19 cellular contexts compared by ENCODE assay signal in genomic region chrX:134607523-134607922, GRCh38. TPM values are rescaled to one million over a fixed set of nuclear protein-coding genes. Genes with fewer than 3 reads are reported as not detected.
DNase-seq lines count a peak whose midpoint lies in the region; ATAC-seq, FAIRE-seq and TF ChIP-seq lines count a peak whose summit lies in the region.
"Had no signal": no experiment of that assay in that cellular context is flagged by ENCODE, and none has a peak within 500 bp of the region (broad histone marks: within the 10 kb centered on the region; RNA-seq: fewer than 3 reads in every experiment).

No MANE protein-coding gene starts in this region.

- 0 out of 2 replicates have a peak overlapping the region, but pooled peaks have one; percentile 33 for H4K91ac ChIP-seq in IMR-90 (ENCODE audit: insufficient read depth, low read depth, low read length)

- H3K9ac ChIP-seq in IMR-90 (ENCODE audit: low read depth, low read length) = no peak overlapping the region
- H3K9ac ChIP-seq in astrocyte (ENCODE audit: low read length) = no peak overlapping the region

- no peak overlapping the region for H3K27ac Mint-ChIP-seq in astrocyte (ENCODE audit: unreplicated experiment)
- H3K27ac Mint-ChIP-seq: CD4-positive, CD25-positive, alpha-beta regulatory T cell; CD8-positive, alpha-beta memory T cell; GM23338 had no signal

- H2BK120ac ChIP-seq in IMR-90 (ENCODE audit: low read depth, low read length) = peak overlapping the region; percentile 47; the same call in 1 of the 2 replicates

- H3K18ac ChIP-seq in IMR-90 (ENCODE audit: low read depth, low read length) = no peak overlapping the region

- TF ChIP-seq CTCF in AG10803 (conservative IDR thresholded peaks at IDR 0.05; ENCODE audit: low read length) (no peak), IMR-90 (conservative IDR thresholded peaks at IDR 0.05; ENCODE audit: low read depth, low read length) (no peak), astrocyte (IDR thresholded peaks at IDR 0.05; ENCODE audit: insufficient read depth, low read depth, low read length) (no peak), fibroblast of villous mesenchyme (IDR thresholded peaks at IDR 0.05; ENCODE audit: insufficient read depth, low read depth, low read length) (no peak)

- H2BK15ac ChIP-seq in IMR-90 (ENCODE audit: low read depth, low read length) = peak overlapping the region; percentile 36; the same call in 1 of the 3 replicates

- no peak overlapping the region for H3K4me3 Mint-ChIP-seq in astrocyte (ENCODE audit: unreplicated experiment)
- H3K4me3 Mint-ChIP-seq: CD4-positive, CD25-positive, alpha-beta regulatory T cell; CD8-positive, alpha-beta memory T cell; GM23338 had no signal

- POLR2A ChIA-PET in IMR-90 (lab: Charles Lee; ENCODE audit: unreplicated experiment) = no interaction called here

- 60% methylated on average over 1 of the region's 6 CpGs; no CpG with 5 or more reads in 1 of the 2 experiments for WGBS in IMR-90 (ENCODE audit: extremely low coverage in 2 of 2, insufficient read length in 1 of 2), 2 experiments

- no peak overlapping the region for H3K14ac ChIP-seq in IMR-90 (replicated peaks; ENCODE audit: low read depth, low read length)

- H3K4me2 ChIP-seq in IMR-90 (ENCODE audit: low read depth, low read length) (no peak overlapping the region), astrocyte (ENCODE audit: low read length) (no peak overlapping the region)
- H3K4me2 ChIP-seq: GM23338 had no signal

- H3K27ac ChIP-seq in IMR-90 (ENCODE audit: insufficient read depth, low read length) (no peak overlapping the region), astrocyte (ENCODE audit: low read depth, low read length) (no peak overlapping the region)

- no peaks in the 10 kb centered on the region for H3K9me3 ChIP-seq in IMR-90 (ENCODE audit: control insufficient read depth, insufficient read depth, low read length)
- H3K9me3 ChIP-seq in astrocyte (ENCODE audit: insufficient read depth, low read depth, low read length) = no peaks in the 10 kb centered on the region
- H3K9me3 ChIP-seq: BE2C had no signal

- no peaks in the 10 kb centered on the region for H4K20me1 ChIP-seq in IMR-90 (ENCODE audit: insufficient read depth, low read length)
- H4K20me1 ChIP-seq in astrocyte (ENCODE audit: insufficient read depth, low read length) = no peaks in the 10 kb centered on the region

- peak; percentile 36 for DNase-seq in AG10803 (ENCODE audit: low read depth)
- no peak for DNase-seq in IMR-90
- no peak for DNase-seq in astrocyte (ENCODE audit: low read depth)
- peak; percentile 33 for DNase-seq in fibroblast of villous mesenchyme (ENCODE audit: low read depth)
- no peak for DNase-seq in NCI-H82 treated with DMSO at 0.1 percent for 48 hours (lab: John Stamatoyannopoulos, UW; ENCODE audit: unreplicated experiment)
- DNase-seq: 8988T; BE2C; C1 segment of cervical spinal cord; CD4-positive, CD25-positive, alpha-beta regulatory T cell; CD8-positive, alpha-beta memory T cell; COR-L47; HCEC 1CT had no signal

- no peak overlapping the region for H2AK5ac ChIP-seq in IMR-90 (ENCODE audit: low read depth, low read length)

- H2AFZ ChIP-seq in IMR-90 (replicated peaks; ENCODE audit: low read length, poor library complexity) = no peak overlapping the region
- no peak overlapping the region for H2AFZ ChIP-seq in astrocyte (ENCODE audit: low read depth, low read length)
- H2AFZ ChIP-seq: GM23338 had no signal

- ATAC-seq in IMR-90 (ENCODE audit: low read depth) (no peak), HG03469 (IDR thresholded peaks at IDR 0.05; ENCODE audit: unreplicated experiment) (no peak), HG03520 (IDR thresholded peaks at IDR 0.05; ENCODE audit: unreplicated experiment) (no peak)
- ATAC-seq: GM23338 had no signal

- no peaks in the 10 kb centered on the region for H3K9me3 Mint-ChIP-seq in astrocyte (ENCODE audit: unreplicated experiment)

- peak; percentile 9 for FAIRE-seq in astrocyte (lab: Jason Lieb, UNC)
- FAIRE-seq: D721Med, G401.6, H54 had no signal

- H3K79me1 ChIP-seq in IMR-90 (ENCODE audit: low read depth in 1 of 2, low read length in 2 of 2) = no peaks in the 10 kb centered on the region

- 0 out of 2 replicates have a peak overlapping the region, but pooled peaks have one; percentile 25 for H3K4ac ChIP-seq in IMR-90 (ENCODE audit: low read depth, low read length)

- H3K4me3 ChIP-seq in AG10803 (ENCODE audit: low read length) (no peak overlapping the region), IMR-90 (ENCODE audit: insufficient read depth, low read depth, low read length) (no peak overlapping the region), astrocyte (ENCODE audit: insufficient read depth, low read depth, low read length) (no peak overlapping the region), fibroblast of villous mesenchyme (ENCODE audit: low read depth, low read length) (no peak overlapping the region)
- H3K4me3 ChIP-seq: GM23338 had no signal

- H3K27me3 Mint-ChIP-seq in astrocyte (ENCODE audit: low read depth, unreplicated experiment) = peaks cover 1% of the 10 kb centered on the region

- 0 out of 4 replicates have a peak overlapping the region, but pooled peaks of 1 of the 2 experiments have one; percentile 35 for H4K8ac ChIP-seq in IMR-90 (ENCODE audit: low read depth in 2 of 2, low read length in 2 of 2)

- H3K36me3 Mint-ChIP-seq in astrocyte (ENCODE audit: low read depth, unreplicated experiment) = no peaks in the 10 kb centered on the region
- H3K36me3 Mint-ChIP-seq: CD4-positive, CD25-positive, alpha-beta regulatory T cell; CD8-positive, alpha-beta memory T cell had no signal

- no peak overlapping the region for H3K23ac ChIP-seq in IMR-90 (ENCODE audit: low read depth, low read length)

- H3K27me3 ChIP-seq in IMR-90 (ENCODE audit: control insufficient read depth, insufficient read depth, low read length) = peaks cover 2% of the 10 kb centered on the region; the same call in 1 of the 2 replicates
- H3K27me3 ChIP-seq in astrocyte (ENCODE audit: insufficient read depth, low read length) = no peaks in the 10 kb centered on the region
- H3K27me3 ChIP-seq: BE2C had no signal

- no peak overlapping the region for H2AK9ac ChIP-seq in IMR-90 (replicated peaks; ENCODE audit: low read depth, low read length, poor library complexity)

- in situ Hi-C loops in IMR-90 (cut with MboI; ENCODE audit: low sequenced_read_pairs) = no loop called here

- no peak overlapping the region for H2BK5ac ChIP-seq in IMR-90 (ENCODE audit: low read depth, low read length, poor library complexity, severe bottlenecking)

- no peak for TF ChIP-seq POLR2A in IMR-90 (IDR thresholded peaks at IDR 0.05; ENCODE audit: low read depth, low read length)

- BruUV-seq in IMR-90 (replicated peaks; lab: Mats Ljungman, UMichigan) = no TSS peak

- 0 out of 2 replicates have a peak overlapping the region, but pooled peaks have one; percentile 33 for H2BK20ac ChIP-seq in IMR-90 (ENCODE audit: low read depth, low read length)

- H4K5ac ChIP-seq in IMR-90 (ENCODE audit: low read depth, low read length) = no peak overlapping the region

- CTCF ChIA-PET in IMR-90 (lab: Yijun Ruan, JAX) = no interaction called here

- H3K56ac ChIP-seq in IMR-90 (ENCODE audit: extremely low read depth, insufficient read depth, low read length) = no peak overlapping the region

- peaks cover 12% of the 10 kb centered on the region for H3K4me1 ChIP-seq in IMR-90 (ENCODE audit: control insufficient read depth, insufficient read depth, low read length)
- peaks cover 18% of the 10 kb centered on the region for H3K4me1 ChIP-seq in astrocyte (ENCODE audit: insufficient read depth, low read length)
- H3K4me1 ChIP-seq: BE2C had no signal

- H3K4me1 Mint-ChIP-seq in astrocyte (ENCODE audit: low read depth, unreplicated experiment) = peaks cover 13% of the 10 kb centered on the region
- H3K4me1 Mint-ChIP-seq: CD4-positive, CD25-positive, alpha-beta regulatory T cell; CD8-positive, alpha-beta memory T cell had no signal

- H3K79me2 ChIP-seq in astrocyte (ENCODE audit: insufficient read depth, low read length) = no peaks in the 10 kb centered on the region

- H3K36me3 ChIP-seq in IMR-90 (ENCODE audit: control insufficient read depth, insufficient read depth, low read length) (no peaks in the 10 kb centered on the region), astrocyte (ENCODE audit: insufficient read depth, low read length) (no peaks in the 10 kb centered on the region)
- H3K36me3 ChIP-seq: BE2C had no signal

- intact Hi-C loops in IMR-90 (cut with micrococcal nuclease) = no loop called here

- dilution Hi-C loops in IMR-90 (cut with HindIII; ENCODE audit: low sequenced_read_pairs, unreplicated experiment) = no loop called here

- TF ChIP-seq RAD21 in IMR-90 (IDR thresholded peaks at IDR 0.05; ENCODE audit: low read length) = no peak

- H3K9me1 ChIP-seq in IMR-90 (ENCODE audit: insufficient read depth, low read length) = peaks cover 12% of the 10 kb centered on the region; the same call in 1 of the 2 replicates

TF ChIP-seq in IMR-90, 13 proteins besides CTCF, POLR2A, EP300 and RAD21:
- TF ChIP-seq FOS (IDR thresholded peaks at IDR 0.05; ENCODE audit: low read depth, low read length) (no peak), BHLHE40 (IDR thresholded peaks at IDR 0.05; ENCODE audit: low read depth, low read length) (no peak), CHD1 (IDR thresholded peaks at IDR 0.05; ENCODE audit: low read depth, low read length) (no peak), NFE2L2 (IDR thresholded peaks at IDR 0.05; ENCODE audit: low read depth, low read length) (no peak)
- TF ChIP-seq, protein P1, sequence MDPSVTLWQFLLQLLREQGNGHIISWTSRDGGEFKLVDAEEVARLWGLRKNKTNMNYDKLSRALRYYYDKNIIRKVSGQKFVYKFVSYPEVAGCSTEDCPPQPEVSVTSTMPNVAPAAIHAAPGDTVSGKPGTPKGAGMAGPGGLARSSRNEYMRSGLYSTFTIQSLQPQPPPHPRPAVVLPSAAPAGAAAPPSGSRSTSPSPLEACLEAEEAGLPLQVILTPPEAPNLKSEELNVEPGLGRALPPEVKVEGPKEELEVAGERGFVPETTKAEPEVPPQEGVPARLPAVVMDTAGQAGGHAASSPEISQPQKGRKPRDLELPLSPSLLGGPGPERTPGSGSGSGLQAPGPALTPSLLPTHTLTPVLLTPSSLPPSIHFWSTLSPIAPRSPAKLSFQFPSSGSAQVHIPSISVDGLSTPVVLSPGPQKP (IDR thresholded peaks at IDR 0.05; ENCODE audit: borderline replicate concordance, low read depth, low read length) = no peak

RNA-seq across cellular contexts. Expression of gene PLAC1, which starts 50.7 kb away (rescaled TPM):
- 0.28 and 0.36 TPM in 2 replicates for total RNA-seq in IMR-90 (2012; rRNA removed)
- 0.65 and 0.74 TPM in 2 replicates for polyA plus RNA-seq in IMR-90 (2012; rRNA removed)
- 0.15 and 0.66 TPM in 2 replicates for polyA plus RNA-seq in IMR-90 (2012; cell fraction: cytosol; rRNA removed)
- 0.16 and 0.36 TPM in 2 replicates for polyA plus RNA-seq in IMR-90 (2012; cell fraction: nucleus; rRNA removed; ENCODE audit: low replicate concordance)
- total RNA-seq in astrocyte = 0.61 and 0.70 TPM in 2 replicates
- 0.32 and 0.43 TPM in 2 replicates for total RNA-seq in fibroblast of villous mesenchyme
- total RNA-seq: CD4-positive, CD25-positive, alpha-beta regulatory T cell; CD8-positive, alpha-beta memory T cell; HT-29 had no signal
- polyA plus RNA-seq: CD4-positive, CD25-positive, alpha-beta regulatory T cell; CD8-positive, alpha-beta memory T cell had no signal

Comparison
In these comparisons a context has a peak if more than half of its experiments do, and no peak if none do; other contexts are left out.
1. DNase-seq: peak in AG10803 (single experiment) and fibroblast of villous mesenchyme (single experiment); none in IMR-90 (single experiment), astrocyte (single experiment) and NCI-H82 treated with DMSO at 0.1 percent for 48 hours (single experiment).